ENCODE assay signal across 1 cellular context in genomic region chr3:150371741-150372254, GRCh38.
TF ChIP-seq lines count a peak whose summit lies in the region.

No MANE protein-coding gene starts in this region.

TF ChIP-seq in SK-N-SH, 30 proteins besides CTCF, POLR2A, EP300 and RAD21 (continued from another document):
- TF ChIP-seq ZBTB33 (IDR thresholded peaks at IDR 0.05; ENCODE audit: borderline replicate concordance, low read depth), result peak; percentile 37; the same call in 1 of the 2 replicates
- peak; percentile 97 for TF ChIP-seq NFIC (IDR thresholded peaks at IDR 0.05; ENCODE audit: borderline replicate concordance)
- peak; percentile 90 for TF ChIP-seq FOSL2 (IDR thresholded peaks at IDR 0.05; ENCODE audit: borderline replicate concordance, low read depth)
- no peak for TF ChIP-seq USF2 (IDR thresholded peaks at IDR 0.05; ENCODE audit: borderline replicate concordance, low read depth, low read length)
- no peak for TF ChIP-seq CHD2 (IDR thresholded peaks at IDR 0.05; ENCODE audit: low read length, partially characterized antibody)
- TF ChIP-seq SIN3A (IDR thresholded peaks at IDR 0.05; ENCODE audit: borderline replicate concordance, low read depth, low read length), result peak; percentile 23; the same call in 1 of the 2 replicates
- no peak for TF ChIP-seq RCOR1 (IDR thresholded peaks at IDR 0.05; ENCODE audit: low read length)
- TF ChIP-seq PBX3 (IDR thresholded peaks at IDR 0.05), result peak; percentile 66
- TF ChIP-seq TAF1 (IDR thresholded peaks at IDR 0.05; ENCODE audit: borderline replicate concordance, low read depth, low read length), result peak; percentile 68; the same call in 1 of the 2 replicates
- TF ChIP-seq USF1 (IDR thresholded peaks at IDR 0.05; ENCODE audit: borderline replicate concordance, low read depth), result no peak
- TF ChIP-seq EZH2phosphoT487 (IDR thresholded peaks at IDR 0.05; ENCODE audit: borderline replicate concordance, low read depth), result no peak
- no peak for TF ChIP-seq MXI1 (IDR thresholded peaks at IDR 0.05; ENCODE audit: low read depth, low read length)
- no peak for TF ChIP-seq FOXJ3 (CRISPR knock-in tag; IDR thresholded peaks at IDR 0.05)
- peak; percentile 63; the same call in 1 of the 2 replicates for TF ChIP-seq MAX (IDR thresholded peaks at IDR 0.05; ENCODE audit: low read depth)
- TF ChIP-seq YY1 (IDR thresholded peaks at IDR 0.05; ENCODE audit: low read depth), result no peak
- no peak; the same call in 1 of the 2 replicates for TF ChIP-seq GABPA (IDR thresholded peaks at IDR 0.05; ENCODE audit: low read depth)
- peak; percentile 60; the same call in 1 of the 2 replicates for TF ChIP-seq FOXM1 (IDR thresholded peaks at IDR 0.05; ENCODE audit: low read depth)
- TF ChIP-seq IRF3 (IDR thresholded peaks at IDR 0.05; ENCODE audit: low read depth, low read length), result no peak
- peak; percentile 96 for TF ChIP-seq JUND (IDR thresholded peaks at IDR 0.05)
- TF ChIP-seq TEAD4 (IDR thresholded peaks at IDR 0.05; ENCODE audit: borderline replicate concordance, insufficient read depth), result peak; percentile 97
- TF ChIP-seq RFX5 (IDR thresholded peaks at IDR 0.05; ENCODE audit: low read length), result no peak
- peak; percentile 79 for TF ChIP-seq TCF12 (IDR thresholded peaks at IDR 0.05)
- peak; percentile 84 for TF ChIP-seq POLR2AphosphoS5 (IDR thresholded peaks at IDR 0.05; ENCODE audit: low read depth, low read length)
- peak; percentile 76 for TF ChIP-seq ELF1 (IDR thresholded peaks at IDR 0.05)
- TF ChIP-seq NRF1 (IDR thresholded peaks at IDR 0.05; ENCODE audit: low read depth, low read length), result no peak
- peak; percentile 16; the same call in 1 of the 2 replicates for TF ChIP-seq RXRA (IDR thresholded peaks at IDR 0.05; ENCODE audit: borderline replicate concordance, low read depth)
TF ChIP-seq in SK-N-SH: peak in this region for 14.
